19 cellular contexts compared by ENCODE assay signal in genomic region chr3:112004187-112004586, GRCh38. TPM values are rescaled to one million over a fixed set of nuclear protein-coding genes. Genes with fewer than 3 reads are reported as not detected.
"Had no signal": no experiment of that assay in that cellular context is flagged by ENCODE, and none has a peak within 500 bp of the region (broad histone marks: within the 10 kb centered on the region; RNA-seq: fewer than 3 reads in every experiment).

No MANE protein-coding gene starts in this region.

- H3K27ac Mint-ChIP-seq: activated CD4-positive, alpha-beta T cell treated with anti-CD3 and anti-CD28 coated beads, Interleukin-2, amount 10 ng/mL, durations not matched to agents 7 days and 5 days had no signal

- H3K9me3 ChIP-seq: SK-N-SH, spleen, upper lobe of left lung had no signal

- ATAC-seq: left colon; naive thymus-derived CD4-positive, alpha-beta T cell; sciatic nerve had no signal

- H3K9me3 Mint-ChIP-seq: activated CD4-positive, alpha-beta T cell treated with anti-CD3 and anti-CD28 coated beads, Interleukin-2, amount 10 ng/mL, durations not matched to agents 7 days and 5 days had no signal

- H3K9ac ChIP-seq: SK-N-SH had no signal

- H3K36me3 ChIP-seq: spleen, upper lobe of left lung had no signal

- H3K27me3 Mint-ChIP-seq: activated CD4-positive, alpha-beta T cell treated with anti-CD3 and anti-CD28 coated beads, Interleukin-2, amount 10 ng/mL, durations not matched to agents 7 days and 5 days; naive thymus-derived CD4-positive, alpha-beta T cell had no signal

- H3K4me2 ChIP-seq: SK-N-SH had no signal

- H3K27ac ChIP-seq: spleen, upper lobe of left lung, VCaP had no signal

- DNase-seq: activated CD4-positive, alpha-beta T cell treated with anti-CD3 and anti-CD28 coated beads, Interleukin-2, amount 10 ng/mL, durations not matched to agents 7 days and 5 days; caudate nucleus; cortex of kidney; effector CD8-positive, alpha-beta T cell; left colon; naive thymus-derived CD4-positive, alpha-beta T cell; occipital lobe; Right ventricle myocardium superior; SK-N-SH; spleen; stimulated activated CD4-positive, alpha-beta T cell treated with anti-CD3 and anti-CD28 coated beads, Interleukin-2, amount 100 ng/mL, for 24 hours; stimulated activated naive CD4-positive, alpha-beta T cell treated with Interleukin-2 at 50 U/mL for 16 hours; T-helper 1 cell; upper lobe of left lung had no signal

- H3K4me3 ChIP-seq: lung, spleen, upper lobe of left lung had no signal

- H3K4me3 Mint-ChIP-seq: activated CD4-positive, alpha-beta T cell treated with anti-CD3 and anti-CD28 coated beads, Interleukin-2, amount 10 ng/mL, durations not matched to agents 7 days and 5 days had no signal

- H3K9me2 ChIP-seq: SK-N-SH had no signal

RNA-seq across cellular contexts. Expression of gene TAGLN3, which starts 5.5 kb away (rescaled TPM):
- total RNA-seq: pulmonary artery endothelial cell, Right ventricle myocardium superior, spleen had no signal
- polyA plus RNA-seq: naive thymus-derived CD4-positive, alpha-beta T cell; spleen had no signal

RNA-seq across cellular contexts. Expression of gene TMPRSS7, which starts 30.3 kb away (rescaled TPM):
- total RNA-seq: activated CD4-positive, alpha-beta T cell treated with anti-CD3 and anti-CD28 coated beads, Interleukin-2, amount 10 ng/mL, durations not matched to agents 7 days and 5 days; naive thymus-derived CD4-positive, alpha-beta T cell; pulmonary artery endothelial cell; Right ventricle myocardium superior; sciatic nerve; spleen; temporal lobe had no signal
- polyA plus RNA-seq: spleen had no signal
